ENCODE assay signal across 8 cellular contexts in the genomic region with DNA sequence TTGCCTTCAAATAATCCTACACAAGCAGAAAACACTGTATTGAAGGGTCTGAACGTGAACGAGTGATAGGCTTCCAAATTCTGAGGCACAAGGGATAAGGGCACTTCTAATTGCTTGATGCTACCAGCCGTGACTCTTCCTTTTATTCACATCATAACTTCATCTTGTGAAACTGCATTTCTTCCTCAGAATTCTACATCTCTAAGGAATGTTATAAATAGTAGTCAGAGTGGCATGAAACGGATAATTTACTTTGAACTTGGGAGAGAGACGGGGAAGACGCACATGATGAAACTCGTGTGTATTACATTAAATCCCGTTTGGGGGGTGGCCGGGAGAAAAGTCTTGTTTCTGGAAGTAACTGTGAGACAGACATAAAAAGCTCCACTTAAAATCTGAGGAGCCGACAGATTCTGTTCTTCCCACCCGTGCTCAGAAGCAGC. TPM values are rescaled to one million over a fixed set of nuclear protein-coding genes. Genes with fewer than 3 reads are reported as not detected.
DNase-seq lines count a peak whose midpoint lies in the region; ATAC-seq and TF ChIP-seq lines count a peak whose summit lies in the region.

No MANE protein-coding gene starts in this region.

- DNase-seq in CD8-positive, alpha-beta T cell: no peak
- DNase-seq in adipocyte (ENCODE audit: low read depth) (peak; percentile 66), stomach (no peak), sciatic nerve (ENCODE audit: low spot score) (no peak), putamen (ENCODE audit: low spot score) (no peak)
- no peak for DNase-seq in stimulated activated naive CD4-positive, alpha-beta T cell treated with Interleukin-2 at 50 U/mL for 16 hours (lab: John Stamatoyannopoulos, UW)

- POLR2A ChIA-PET in CD8-positive, alpha-beta T cell (lab: Charles Lee): interaction anchor here (0.6 to 2.1 kb wide), 8 partner anchors 10 to 665 kb away, joined by 3 to 21 read pairs (median 4); partner anchors contain the start of gene NCOA7

- H3K4me3 ChIP-seq in CD8-positive, alpha-beta T cell (ENCODE audit: low read depth, low read length): peak overlapping the region; percentile 65
- H3K4me3 ChIP-seq in HUES48 (ENCODE audit: low read depth, low read length): peak overlapping the region; percentile 81
- H3K4me3 ChIP-seq in adipocyte (ENCODE audit: low read length): peak overlapping the region; percentile 86
- peak overlapping the region; percentile 88 for H3K4me3 ChIP-seq in iPS-18a (ENCODE audit: low read length)
- peak overlapping the region; percentile 70 to 84 (median 74) for H3K4me3 ChIP-seq in stomach

- TF ChIP-seq CTCF in CD8-positive, alpha-beta T cell (IDR thresholded peaks at IDR 0.05): no peak
- TF ChIP-seq CTCF in stomach (IDR thresholded peaks at IDR 0.05): no peak

- H3K27ac ChIP-seq in CD8-positive, alpha-beta T cell (ENCODE audit: low read depth, low read length): peak overlapping the region; percentile 58
- H3K27ac ChIP-seq in HUES48 (ENCODE audit: low read depth, low read length) (peak overlapping the region; percentile 90), iPS-18a (ENCODE audit: low read length) (peak overlapping the region; percentile 22), stomach (peak overlapping the region; percentile 90 to 95 (median 93))

- peaks cover 39% of the 10 kb centered on the region for H3K4me1 ChIP-seq in CD8-positive, alpha-beta T cell (ENCODE audit: insufficient read depth, low read length)
- no peaks in the 10 kb centered on the region for H3K4me1 ChIP-seq in HUES48 (ENCODE audit: control insufficient read depth, insufficient read depth, low read length)
- H3K4me1 ChIP-seq in adipocyte (ENCODE audit: control insufficient read depth, insufficient read depth, low read length): peaks cover 23% of the 10 kb centered on the region
- peaks cover 7% of the 10 kb centered on the region for H3K4me1 ChIP-seq in iPS-18a (ENCODE audit: control insufficient read depth, low read depth, low read length)
- H3K4me1 ChIP-seq in stomach: peaks cover 10 to 30% (median 19%) of the 10 kb centered on the region in 4 donors

- TF ChIP-seq POLR2A in stomach (IDR thresholded peaks at IDR 0.05): no peak

- CTCF ChIA-PET in CD8-positive, alpha-beta T cell (lab: Charles Lee): interaction anchor here (0.8 to 6.5 kb wide), 4 partner anchors 11 to 684 kb away, joined by 3 to 50 read pairs (median 4); no protein-coding TSS in a partner anchor

- WGBS in stomach, 5 donors: 1 to 4% (median 3%) methylated on average over 11 of the region's 11 CpGs

- ATAC-seq in CD8-positive, alpha-beta T cell: no peak
- ATAC-seq in sciatic nerve: no peak

- peaks cover 41% of the 10 kb centered on the region for H3K36me3 Mint-ChIP-seq in CD8-positive, alpha-beta T cell

- intact Hi-C loops in CD8-positive, alpha-beta T cell (cut with DNase I, micrococcal nuclease): loop anchor here (5.0 to 10.0 kb wide), 4 partner anchors 481 to 1966 kb away; partner anchors contain the start of genes HINT3 (in 1 of the 2) and RNF146 (in 1 of the 2)
- intact Hi-C loops in stomach (cut with DNase I; ENCODE audit: low total_unique reads) (loop anchor here (5.0 kb wide), 1 partner anchor 149 kb away; the partner anchor contains the start of gene TPD52L1), sciatic nerve (cut with DNase I) (no loop called here)

- peak overlapping the region; percentile 75 for H3K27ac Mint-ChIP-seq in CD8-positive, alpha-beta T cell

- peak overlapping the region; percentile 94 for H3K9ac ChIP-seq in HUES48 (ENCODE audit: low read depth, low read length)
- peak overlapping the region; percentile 96 for H3K9ac ChIP-seq in adipocyte (ENCODE audit: low read length)
- H3K9ac ChIP-seq in iPS-18a (ENCODE audit: low read length): peak overlapping the region; percentile 78

- peaks cover 10% of the 10 kb centered on the region for H3K36me3 ChIP-seq in CD8-positive, alpha-beta T cell (ENCODE audit: insufficient read depth, low read length)
- peaks cover 44% of the 10 kb centered on the region for H3K36me3 ChIP-seq in HUES48 (ENCODE audit: control insufficient read depth, insufficient read depth, low read length)
- H3K36me3 ChIP-seq in adipocyte (ENCODE audit: control insufficient read depth, insufficient read depth, low read length, severe bottlenecking): peaks cover 40% of the 10 kb centered on the region
- peaks cover 38% of the 10 kb centered on the region for H3K36me3 ChIP-seq in iPS-18a (ENCODE audit: control insufficient read depth, low read depth, low read length)
- peaks cover 6 to 38% (median 35%) of the 10 kb centered on the region in 4 donors for H3K36me3 ChIP-seq in stomach

- no peaks in the 10 kb centered on the region for H3K27me3 ChIP-seq in CD8-positive, alpha-beta T cell (ENCODE audit: insufficient read depth, low read length)
- H3K27me3 ChIP-seq in HUES48 (ENCODE audit: control insufficient read depth, insufficient read depth, low read length) (no peaks in the 10 kb centered on the region; the same call in 1 of the 2 replicates), adipocyte (replicated peaks; ENCODE audit: control insufficient read depth, insufficient read depth, low read length) (no peaks in the 10 kb centered on the region), iPS-18a (ENCODE audit: control insufficient read depth, insufficient read depth, low read length) (no peaks in the 10 kb centered on the region), stomach (no peaks in the 10 kb centered on the region)

- no peaks in the 10 kb centered on the region for H3K27me3 Mint-ChIP-seq in CD8-positive, alpha-beta T cell (ENCODE audit: low read depth)

- H3K9me3 Mint-ChIP-seq in CD8-positive, alpha-beta T cell: no peaks in the 10 kb centered on the region

- peaks cover 63% of the 10 kb centered on the region for H3K4me1 Mint-ChIP-seq in CD8-positive, alpha-beta T cell (ENCODE audit: low read depth)

- no peaks in the 10 kb centered on the region for H3K9me3 ChIP-seq in CD8-positive, alpha-beta T cell (ENCODE audit: low read length)
- no peaks in the 10 kb centered on the region for H3K9me3 ChIP-seq in HUES48 (ENCODE audit: control insufficient read depth, insufficient read depth, low read length)
- peaks cover 6% of the 10 kb centered on the region for H3K9me3 ChIP-seq in adipocyte (ENCODE audit: control insufficient read depth, low read length)
- H3K9me3 ChIP-seq in iPS-18a (ENCODE audit: control insufficient read depth, low read depth, low read length): no peaks in the 10 kb centered on the region
- H3K9me3 ChIP-seq in stomach: no peaks in the 10 kb centered on the region

- no peak for TF ChIP-seq EP300 in stomach (IDR thresholded peaks at IDR 0.05)

- H3K4me3 Mint-ChIP-seq in CD8-positive, alpha-beta T cell: peak overlapping the region; percentile 82

RNA-seq across cellular contexts. Expression of gene HDDC2, which starts 0.8 kb away (rescaled TPM):
- total RNA-seq in CD8-positive, alpha-beta T cell: 10 to 100 TPM; 16.2 to 24.9 TPM
- total RNA-seq in stomach (10 to 100 TPM in 3 of 5 donors, 1 to 10 TPM in 1, not detected in 1; 7.6 to 48.0 (median 28.5) TPM), sciatic nerve (58.4 TPM)
- polyA plus RNA-seq in stomach: 100 to 1,000 TPM in 2 of 3 donors, 10 to 100 TPM in 1; 84.5 to 145 (median 110) TPM

Comparison
In these comparisons a context has a peak if more than half of its experiments do, and no peak if none do; other contexts are left out.
1. H3K27ac ChIP-seq: peak in every context shown above with its lines; median percentile 93 in stomach; 90 in HUES48; 58 in CD8-positive, alpha-beta T cell; 22 in iPS-18a.